Comparison of ENCODE assay signal across 1 cellular context in the genomic region with DNA sequence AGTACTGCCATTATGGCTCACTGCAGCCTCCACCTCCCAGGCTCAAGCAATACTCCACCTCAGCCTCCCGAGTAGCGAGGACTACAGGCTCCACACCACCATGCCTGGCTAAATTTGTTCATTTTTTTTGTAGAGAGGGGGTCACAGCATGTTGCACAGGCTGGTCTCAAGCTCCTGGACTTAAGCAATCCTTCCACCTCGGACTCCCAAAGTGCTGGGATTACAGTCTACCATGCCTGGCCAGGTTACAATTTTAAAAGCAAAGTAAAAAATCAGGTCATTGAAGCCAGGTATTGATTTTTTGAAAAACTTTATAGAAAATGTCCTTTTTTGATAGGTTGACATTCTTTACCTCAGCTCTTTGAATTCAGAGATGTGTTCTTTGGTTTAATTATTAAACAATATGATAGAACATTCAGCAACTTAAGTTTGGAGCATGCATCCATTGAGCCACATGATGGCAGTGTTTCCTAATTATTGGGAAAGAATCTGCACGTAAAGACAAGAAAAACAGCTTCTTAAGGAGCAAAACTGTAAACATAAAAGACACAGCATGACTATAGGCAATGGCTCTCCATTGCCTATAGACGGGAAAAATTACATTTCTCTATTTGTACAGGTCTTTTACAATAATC.
TF ChIP-seq lines count a peak whose summit lies in the region.

No MANE protein-coding gene starts in this region.

TF ChIP-seq in WTC11, 78 proteins besides CTCF, POLR2A, EP300 and RAD21 (continued from another document):
- TF ChIP-seq, protein P1, sequence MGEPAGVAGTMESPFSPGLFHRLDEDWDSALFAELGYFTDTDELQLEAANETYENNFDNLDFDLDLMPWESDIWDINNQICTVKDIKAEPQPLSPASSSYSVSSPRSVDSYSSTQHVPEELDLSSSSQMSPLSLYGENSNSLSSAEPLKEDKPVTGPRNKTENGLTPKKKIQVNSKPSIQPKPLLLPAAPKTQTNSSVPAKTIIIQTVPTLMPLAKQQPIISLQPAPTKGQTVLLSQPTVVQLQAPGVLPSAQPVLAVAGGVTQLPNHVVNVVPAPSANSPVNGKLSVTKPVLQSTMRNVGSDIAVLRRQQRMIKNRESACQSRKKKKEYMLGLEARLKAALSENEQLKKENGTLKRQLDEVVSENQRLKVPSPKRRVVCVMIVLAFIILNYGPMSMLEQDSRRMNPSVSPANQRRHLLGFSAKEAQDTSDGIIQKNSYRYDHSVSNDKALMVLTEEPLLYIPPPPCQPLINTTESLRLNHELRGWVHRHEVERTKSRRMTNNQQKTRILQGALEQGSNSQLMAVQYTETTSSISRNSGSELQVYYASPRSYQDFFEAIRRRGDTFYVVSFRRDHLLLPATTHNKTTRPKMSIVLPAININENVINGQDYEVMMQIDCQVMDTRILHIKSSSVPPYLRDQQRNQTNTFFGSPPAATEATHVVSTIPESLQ (CRISPR knock-in tag; IDR thresholded peaks at IDR 0.05): no peak
- TF ChIP-seq NFE2L1 (CRISPR knock-in tag; IDR thresholded peaks at IDR 0.05) (no peak), CREB1 (CRISPR knock-in tag; IDR thresholded peaks at IDR 0.05) (no peak), ZNF138 (CRISPR knock-in tag; conservative IDR thresholded peaks at IDR 0.05) (no peak), ZBTB21 (CRISPR knock-in tag; IDR thresholded peaks at IDR 0.05; ENCODE audit: borderline replicate concordance) (no peak), ZNF671 (CRISPR knock-in tag; IDR thresholded peaks at IDR 0.05) (no peak), TCF7 (CRISPR knock-in tag; IDR thresholded peaks at IDR 0.05; ENCODE audit: low read depth) (no peak)
- TF ChIP-seq, protein P2, sequence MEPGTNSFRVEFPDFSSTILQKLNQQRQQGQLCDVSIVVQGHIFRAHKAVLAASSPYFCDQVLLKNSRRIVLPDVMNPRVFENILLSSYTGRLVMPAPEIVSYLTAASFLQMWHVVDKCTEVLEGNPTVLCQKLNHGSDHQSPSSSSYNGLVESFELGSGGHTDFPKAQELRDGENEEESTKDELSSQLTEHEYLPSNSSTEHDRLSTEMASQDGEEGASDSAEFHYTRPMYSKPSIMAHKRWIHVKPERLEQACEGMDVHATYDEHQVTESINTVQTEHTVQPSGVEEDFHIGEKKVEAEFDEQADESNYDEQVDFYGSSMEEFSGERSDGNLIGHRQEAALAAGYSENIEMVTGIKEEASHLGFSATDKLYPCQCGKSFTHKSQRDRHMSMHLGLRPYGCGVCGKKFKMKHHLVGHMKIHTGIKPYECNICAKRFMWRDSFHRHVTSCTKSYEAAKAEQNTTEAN (CRISPR knock-in tag; IDR thresholded peaks at IDR 0.05): no peak
TF ChIP-seq in WTC11: peak in this region for 0.
